8 cellular contexts compared by ENCODE assay signal in the genomic region with DNA sequence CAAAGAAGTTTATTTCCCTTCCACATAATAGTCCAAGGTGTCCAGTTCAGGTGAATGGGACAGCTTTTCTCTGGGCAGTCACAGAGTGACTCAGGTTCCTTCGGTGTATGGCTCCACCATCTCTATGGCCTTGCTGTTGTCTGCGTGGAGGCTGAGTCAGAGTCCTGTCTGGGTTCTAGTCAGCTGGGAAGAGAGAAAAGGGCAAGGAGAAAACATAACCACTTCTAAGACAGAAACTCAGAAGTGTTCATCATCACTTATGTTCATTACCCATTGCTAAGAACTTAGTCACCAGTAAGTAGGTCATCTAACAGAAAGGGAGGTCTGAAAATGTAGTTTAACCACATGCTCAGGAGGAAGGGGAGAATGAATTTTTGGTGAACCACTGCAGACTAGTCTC. TPM values are rescaled to one million over a fixed set of nuclear protein-coding genes. Genes with fewer than 3 reads are reported as not detected.
DNase-seq lines count a peak whose midpoint lies in the region; ATAC-seq and TF ChIP-seq lines count a peak whose summit lies in the region.
"Had no signal": no experiment of that assay in that cellular context is flagged by ENCODE, and none has a peak within 500 bp of the region (broad histone marks: within the 10 kb centered on the region; RNA-seq: fewer than 3 reads in every experiment).

No MANE protein-coding gene starts in this region.

- H3K4me1 ChIP-seq in H9 (ENCODE audit: insufficient read depth, low read length) = no peaks in the 10 kb centered on the region

- H4K91ac ChIP-seq in H9 (ENCODE audit: insufficient read length, low read depth, low read length) = no peak overlapping the region

- H3K27me3 Mint-ChIP-seq in activated CD4-positive, alpha-beta memory T cell treated with anti-CD3 and anti-CD28 coated beads, Interleukin-2, amount 10 ng/mL, durations not matched to agents 7 days and 5 days = no peaks in the 10 kb centered on the region
- peaks cover 4% of the 10 kb centered on the region for H3K27me3 Mint-ChIP-seq in H9 (ENCODE audit: low read depth)

- TF ChIP-seq CTCF in foreskin fibroblast (IDR thresholded peaks at IDR 0.05; ENCODE audit: low read depth, low read length) = no peak
- no peak for TF ChIP-seq CTCF in H9 (conservative IDR thresholded peaks at IDR 0.05)

- ATAC-seq in HG03196 (IDR thresholded peaks at IDR 0.05; ENCODE audit: unreplicated experiment) = no peak
- ATAC-seq in GM21825 (IDR thresholded peaks at IDR 0.05; ENCODE audit: unreplicated experiment) = no peak

- no peak overlapping the region for H2BK20ac ChIP-seq in H9 (ENCODE audit: low read depth, low read length, poor library complexity, severe bottlenecking)

- H2BK12ac ChIP-seq in H9 (ENCODE audit: insufficient read length, low read depth, low read length) = no peak overlapping the region

- no CpG with 5 or more reads among the region's 2 CpGs for WGBS in H9 (ENCODE audit: extremely low coverage, insufficient read length, low lambda C conversion rate)

- no peak overlapping the region for H4K5ac ChIP-seq in H9 (ENCODE audit: insufficient read length, low read depth, low read length)

- no peak overlapping the region for H3K4me2 ChIP-seq in H9 (ENCODE audit: insufficient read depth, insufficient read length, low read length)

- peaks cover 5% of the 10 kb centered on the region for H3K4me1 Mint-ChIP-seq in activated CD4-positive, alpha-beta memory T cell treated with anti-CD3 and anti-CD28 coated beads, Interleukin-2, amount 10 ng/mL, durations not matched to agents 7 days and 5 days
- H3K4me1 Mint-ChIP-seq in H9 = no peaks in the 10 kb centered on the region
- H3K4me1 Mint-ChIP-seq: activated B cell treated with CpG ODN at 0.5 μM for 24 hours had no signal

- H3K4me3 ChIP-seq in foreskin fibroblast (ENCODE audit: low read depth in 1 of 2, low read length in 2 of 2) = no peak overlapping the region

- H2AFZ ChIP-seq in H9 (ENCODE audit: low read length) = no peak overlapping the region

- no peak overlapping the region for H2AK5ac ChIP-seq in H9 (ENCODE audit: insufficient read length, low read length)

- no peaks in the 10 kb centered on the region for H3K9me3 ChIP-seq in H9 (ENCODE audit: control insufficient read depth, low read depth, low read length)

- CTCF ChIA-PET in activated CD4-positive, alpha-beta memory T cell treated with anti-CD3 and anti-CD28 coated beads, Interleukin-2, amount 10 ng/mL, durations not matched to agents 7 days and 5 days (lab: Charles Lee) = no interaction called here

- no peak overlapping the region for H3K27ac ChIP-seq in H9 (ENCODE audit: insufficient read length, low read depth, low read length)

- POLR2A ChIA-PET in activated CD4-positive, alpha-beta memory T cell treated with anti-CD3 and anti-CD28 coated beads, Interleukin-2, amount 10 ng/mL, durations not matched to agents 7 days and 5 days (lab: Charles Lee) = no interaction called here

- H3K9ac ChIP-seq in H9 (ENCODE audit: extremely low read depth, insufficient read length, low read length) = no peak overlapping the region

- peak; percentile 52 for DNase-seq in HK-2 (ENCODE audit: unreplicated experiment)
- DNase-seq in activated CD4-positive, alpha-beta memory T cell treated with anti-CD3 and anti-CD28 coated beads, Interleukin-2, amount 10 ng/mL, durations not matched to agents 7 days and 5 days = peak; percentile 28
- peak; percentile 76 to 82 for DNase-seq in foreskin fibroblast
- peak; percentile 37 to 49 for DNase-seq in stimulated activated CD8-positive, alpha-beta memory T cell treated with anti-CD3 and anti-CD28 coated beads, Interleukin-15, amount 100 ng/mL, for 48 hours (ENCODE audit: low read depth in 2 of 2)
- no peak for DNase-seq in H9
- DNase-seq: activated B cell treated with CpG ODN at 0.5 μM for 24 hours had no signal

- H3K79me2 ChIP-seq in H9 (ENCODE audit: insufficient read depth, low read length) = no peaks in the 10 kb centered on the region

- H3K36me3 Mint-ChIP-seq in activated CD4-positive, alpha-beta memory T cell treated with anti-CD3 and anti-CD28 coated beads, Interleukin-2, amount 10 ng/mL, durations not matched to agents 7 days and 5 days (ENCODE audit: low read depth) = no peaks in the 10 kb centered on the region
- no peaks in the 10 kb centered on the region for H3K36me3 Mint-ChIP-seq in H9 (ENCODE audit: insufficient read depth in 1 of 3, low read depth in 3 of 3)

- no peaks in the 10 kb centered on the region for H3K23me2 ChIP-seq in H9 (ENCODE audit: insufficient read length, low read depth, low read length, poor library complexity, severe bottlenecking)

- no peaks in the 10 kb centered on the region for H4K20me1 ChIP-seq in H9 (ENCODE audit: control insufficient read depth, insufficient read depth, insufficient read length)

- H3K9me3 Mint-ChIP-seq in activated CD4-positive, alpha-beta memory T cell treated with anti-CD3 and anti-CD28 coated beads, Interleukin-2, amount 10 ng/mL, durations not matched to agents 7 days and 5 days = no peaks in the 10 kb centered on the region
- H3K9me3 Mint-ChIP-seq in H9 = no peaks in the 10 kb centered on the region

- no peak overlapping the region for H3K4me3 Mint-ChIP-seq in activated CD4-positive, alpha-beta memory T cell treated with anti-CD3 and anti-CD28 coated beads, Interleukin-2, amount 10 ng/mL, durations not matched to agents 7 days and 5 days
- H3K4me3 Mint-ChIP-seq in H9 = no peak overlapping the region
- H3K4me3 Mint-ChIP-seq: activated B cell treated with CpG ODN at 0.5 μM for 24 hours had no signal

- H3K14ac ChIP-seq in H9 (ENCODE audit: insufficient read depth, low read length) = no peak overlapping the region

- H3K4ac ChIP-seq in H9 (ENCODE audit: low read depth, low read length) = no peak overlapping the region

- no peak overlapping the region for H3K18ac ChIP-seq in H9 (ENCODE audit: insufficient read length, low read depth, low read length)

- H3K27ac Mint-ChIP-seq in activated CD4-positive, alpha-beta memory T cell treated with anti-CD3 and anti-CD28 coated beads, Interleukin-2, amount 10 ng/mL, durations not matched to agents 7 days and 5 days = peak overlapping the region; percentile 21
- H3K27ac Mint-ChIP-seq in H9 = no peak overlapping the region
- H3K27ac Mint-ChIP-seq: activated B cell treated with CpG ODN at 0.5 μM for 24 hours had no signal

- H2BK120ac ChIP-seq in H9 (ENCODE audit: low read depth, low read length, poor library complexity, severe bottlenecking) = no peak overlapping the region

- H3K23ac ChIP-seq in H9 (ENCODE audit: insufficient read length, low read depth, low read length) = no peak overlapping the region

- no peaks in the 10 kb centered on the region for H3K27me3 ChIP-seq in H9 (ENCODE audit: insufficient read depth, low read length)

- no peak overlapping the region for H2BK5ac ChIP-seq in H9 (ENCODE audit: insufficient read length, low read length)

- no peak overlapping the region for H3T11ph ChIP-seq in H9 (ENCODE audit: low read length)

- no peak overlapping the region for H3K56ac ChIP-seq in H9 (ENCODE audit: insufficient read length, low read depth, low read length)

- no peak overlapping the region for H4K8ac ChIP-seq in H9 (replicated peaks; ENCODE audit: insufficient read length, low read depth, low read length)

- H2BK15ac ChIP-seq in H9 (ENCODE audit: low read depth, low read length) = no peak overlapping the region

- no peaks in the 10 kb centered on the region for H3K79me1 ChIP-seq in H9 (ENCODE audit: insufficient read depth, low read depth, low read length, poor library complexity, severe bottlenecking)

RNA-seq across cellular contexts. Expression of gene CCDC7, which starts 32.4 kb away (rescaled TPM):
- 10 to 100 TPM; 12.7 to 15.2 TPM for total RNA-seq in activated CD4-positive, alpha-beta memory T cell treated with anti-CD3 and anti-CD28 coated beads, Interleukin-2, amount 10 ng/mL, durations not matched to agents 7 days and 5 days
- 1.1 and 1.6 TPM in 2 replicates for total RNA-seq in H9 (2021)
